In the genomic region with DNA sequence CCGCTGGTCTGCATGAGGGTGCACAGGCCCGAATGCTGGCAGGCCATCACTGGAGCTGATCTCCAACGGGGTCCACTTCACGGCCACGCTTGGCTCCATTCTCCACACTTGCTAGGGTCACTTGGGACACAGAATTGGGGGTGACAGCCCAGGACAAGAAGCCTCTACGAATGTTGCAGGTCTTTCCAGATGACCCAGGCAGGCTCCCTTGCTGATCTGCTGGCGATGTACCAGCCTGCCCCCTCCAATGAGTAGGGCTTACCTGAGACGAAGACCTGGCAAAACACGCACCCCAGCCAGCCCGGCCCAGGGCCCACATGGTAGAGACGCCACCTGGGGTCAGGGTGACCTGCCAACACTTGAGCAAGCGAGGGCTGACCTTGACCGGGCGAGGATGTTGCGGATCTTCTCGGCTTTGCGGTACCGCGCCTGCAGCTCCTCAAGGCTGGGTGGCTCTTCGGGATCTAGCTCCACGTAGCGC, we compare ENCODE assay signal across 14 cellular contexts. TPM values are rescaled to one million over a fixed set of nuclear protein-coding genes. Genes with fewer than 3 reads are reported as not detected.
DNase-seq lines count a peak whose midpoint lies in the region; TF ChIP-seq lines count a peak whose summit lies in the region.
"Had no signal": no experiment of that assay in that cellular context is flagged by ENCODE, and none has a peak within 500 bp of the region (broad histone marks: within the 10 kb centered on the region; RNA-seq: fewer than 3 reads in every experiment).

No MANE protein-coding gene starts in this region.

- H3K36me3 ChIP-seq in osteoblast (ENCODE audit: insufficient read depth, low read length), result no peaks in the 10 kb centered on the region
- H3K36me3 ChIP-seq in testis (ENCODE audit: low read depth, missing control alignments), result no peaks in the 10 kb centered on the region
- H3K36me3 ChIP-seq in effector memory CD4-positive, alpha-beta T cell (ENCODE audit: control insufficient read depth, insufficient read depth, low read length), result no peaks in the 10 kb centered on the region
- H3K36me3 ChIP-seq: BE2C had no signal

- no peaks in the 10 kb centered on the region for H3K9me3 Mint-ChIP-seq in chondrocyte (ENCODE audit: low read depth)
- H3K9me3 Mint-ChIP-seq: CD4-positive, alpha-beta memory T cell; HFFc6 had no signal

- H3K27me3 Mint-ChIP-seq in chondrocyte (ENCODE audit: low read depth), result no peaks in the 10 kb centered on the region
- H3K27me3 Mint-ChIP-seq: CD4-positive, alpha-beta memory T cell had no signal

- H3K36me3 Mint-ChIP-seq in chondrocyte (ENCODE audit: low read depth), result no peaks in the 10 kb centered on the region

- H3K4me1 ChIP-seq in osteoblast (ENCODE audit: insufficient read depth, low read length), result peaks cover 17% of the 10 kb centered on the region
- H3K4me1 ChIP-seq in testis, result peaks cover 21% of the 10 kb centered on the region
- no peaks in the 10 kb centered on the region for H3K4me1 ChIP-seq in effector memory CD4-positive, alpha-beta T cell (ENCODE audit: control insufficient read depth, insufficient read depth, low read length, poor library complexity, severe bottlenecking)
- H3K4me1 ChIP-seq: BE2C had no signal

- WGBS in testis, 2 donors, result 72 to 98% methylated on average over 16 to 22 of the region's 22 CpGs

- intact Hi-C loops in testis (cut with DNase I; ENCODE audit: low total_unique reads), result no loop called here

- no peaks in the 10 kb centered on the region for H3K79me2 ChIP-seq in osteoblast (ENCODE audit: insufficient read depth, low read length)

- H3K27ac ChIP-seq in osteoblast (ENCODE audit: low read depth, low read length) (no peak overlapping the region), testis (peak overlapping the region; percentile 73 to 79)
- no peak overlapping the region for H3K27ac ChIP-seq in effector memory CD4-positive, alpha-beta T cell (ENCODE audit: insufficient read depth, low read length, poor library complexity, severe bottlenecking)
- H3K27ac ChIP-seq: A549 had no signal

- H3K27ac Mint-ChIP-seq in chondrocyte (ENCODE audit: unreplicated experiment), result no peak overlapping the region
- H3K27ac Mint-ChIP-seq: CD4-positive, alpha-beta memory T cell; HFFc6 had no signal

- DNase-seq in chondrocyte (ENCODE audit: low spot score) (peak; percentile 72), mesenteric fat pad (ENCODE audit: low spot score) (peak; percentile 86), osteoblast (ENCODE audit: insufficient read length, low spot score, missing footprints) (peak; percentile 58), testis (peak; percentile 43), DMS153 treated with DMSO at 0.1 percent for 48 hours (lab: John Stamatoyannopoulos, UW; ENCODE audit: unreplicated experiment) (no peak), NCI-H748 treated with DMSO at 0.1 percent for 48 hours (lab: John Stamatoyannopoulos, UW) (no peak)
- no peak for DNase-seq in effector memory CD4-positive, alpha-beta T cell
- DNase-seq: BE2C; CD4-positive, alpha-beta memory T cell; DMS153; GF-D8; HCEC 1CT; HFFc6 had no signal

- peaks cover 10% of the 10 kb centered on the region for H3K4me1 Mint-ChIP-seq in chondrocyte (ENCODE audit: low read depth)

- no peak for TF ChIP-seq POLR2A in testis (IDR thresholded peaks at IDR 0.05)

- no peak overlapping the region for H2AFZ ChIP-seq in osteoblast (ENCODE audit: low read length)

- no peak overlapping the region for H3K4me3 ChIP-seq in osteoblast (ENCODE audit: insufficient read depth, low read length)
- no peak overlapping the region for H3K4me3 ChIP-seq in testis
- H3K4me3 ChIP-seq in effector memory CD4-positive, alpha-beta T cell (ENCODE audit: insufficient read depth, low read depth, low read length, poor library complexity, severe bottlenecking), result no peak overlapping the region
- H3K4me3 ChIP-seq: A549 had no signal

- H3K27me3 ChIP-seq in osteoblast (ENCODE audit: insufficient read depth, low read length) (no peaks in the 10 kb centered on the region), testis (no peaks in the 10 kb centered on the region)
- no peaks in the 10 kb centered on the region for H3K27me3 ChIP-seq in effector memory CD4-positive, alpha-beta T cell (replicated peaks; ENCODE audit: control insufficient read depth, insufficient read depth, low read length, poor library complexity, severe bottlenecking)
- H3K27me3 ChIP-seq: BE2C had no signal

- no peaks in the 10 kb centered on the region for H3K9me3 ChIP-seq in osteoblast (ENCODE audit: low read depth, low read length)
- H3K9me3 ChIP-seq in testis, result no peaks in the 10 kb centered on the region
- no peaks in the 10 kb centered on the region for H3K9me3 ChIP-seq in effector memory CD4-positive, alpha-beta T cell (ENCODE audit: control insufficient read depth, low read length)
- H3K9me3 ChIP-seq: A549, BE2C had no signal

- no peak overlapping the region for H3K4me2 ChIP-seq in osteoblast (ENCODE audit: insufficient read depth, low read length)
- H3K4me2 ChIP-seq: A549 had no signal

- TF ChIP-seq CTCF in chondrocyte (IDR thresholded peaks at IDR 0.05) (no peak), osteoblast (IDR thresholded peaks at IDR 0.05; ENCODE audit: extremely low read depth, low read depth, low read length) (no peak), testis (IDR thresholded peaks at IDR 0.05) (no peak)

- H3K4me3 Mint-ChIP-seq in chondrocyte (ENCODE audit: unreplicated experiment), result no peak overlapping the region
- H3K4me3 Mint-ChIP-seq: CD4-positive, alpha-beta memory T cell; HFFc6 had no signal

- no peaks in the 10 kb centered on the region for H4K20me1 ChIP-seq in osteoblast (ENCODE audit: insufficient read depth, low read length)

RNA-seq across cellular contexts. Expression of a gene that starts 44.9 kb away (rescaled TPM):
- 116 to 135 TPM (median 117 TPM) in 3 replicates for total RNA-seq in chondrocyte
- total RNA-seq in mesenteric fat pad, result 93.9 TPM
- 139 and 153 TPM in 2 replicates for total RNA-seq in osteoblast
- 100 to 1,000 TPM; 139 to 178 TPM for total RNA-seq in testis
- 153 TPM for polyA plus RNA-seq in testis (ENCODE audit: insufficient read depth, low read depth, low replicate concordance)

Comparison
In these comparisons a context has a peak if more than half of its experiments do, and no peak if none do; other contexts are left out.
1. DNase-seq: peak in chondrocyte (single experiment), mesenteric fat pad (single experiment), osteoblast (single experiment) and testis (single experiment); none in DMS153 treated with DMSO at 0.1 percent for 48 hours (single experiment), effector memory CD4-positive, alpha-beta T cell (0 of 3) and NCI-H748 treated with DMSO at 0.1 percent for 48 hours (single experiment).
2. H3K27ac ChIP-seq: peak in testis (2 of 2); none in osteoblast (single experiment) and effector memory CD4-positive, alpha-beta T cell (single experiment).